In the genomic region with DNA sequence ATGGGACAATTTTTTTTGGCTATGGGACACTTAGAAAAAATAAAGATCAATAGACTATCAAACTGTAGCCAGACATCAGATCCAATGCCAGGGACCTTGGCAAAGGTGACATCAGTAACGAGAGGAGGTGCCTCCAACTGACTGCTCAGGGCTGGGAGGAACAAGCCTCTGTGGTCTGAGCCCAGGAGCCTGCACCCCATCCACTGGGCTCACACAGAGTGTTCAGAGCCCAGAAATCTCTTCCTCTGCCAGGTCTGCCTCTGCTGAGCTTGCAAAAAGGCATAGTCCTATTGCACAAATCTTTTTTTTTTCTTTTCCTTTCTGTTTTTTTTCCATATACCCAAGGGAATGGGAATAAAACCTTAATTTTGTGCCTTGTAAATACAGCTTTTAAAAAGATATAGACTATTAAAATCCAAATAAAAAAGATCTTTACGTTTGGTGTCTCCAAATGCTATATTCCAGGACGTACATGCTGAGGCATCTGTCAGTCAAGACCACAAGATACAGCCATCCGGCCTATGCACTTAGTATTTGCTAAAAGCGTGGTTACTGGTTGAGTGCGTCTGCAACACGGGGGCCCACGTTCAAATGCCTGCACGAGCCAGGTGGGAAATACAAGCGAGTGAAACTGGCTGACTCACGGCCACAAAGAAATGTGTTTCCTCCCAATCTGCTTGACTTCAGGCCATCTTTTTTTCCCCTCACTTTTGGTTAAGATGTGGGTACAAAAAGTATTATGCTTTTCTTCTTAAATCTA, we compare ENCODE assay signal across 8 cellular contexts. TPM values are rescaled to one million over a fixed set of nuclear protein-coding genes. Genes with fewer than 3 reads are reported as not detected.
DNase-seq lines count a peak whose midpoint lies in the region; ATAC-seq, FAIRE-seq and TF ChIP-seq lines count a peak whose summit lies in the region.

No MANE protein-coding gene starts in this region.

- H3K27ac ChIP-seq in tibial artery, result no peak overlapping the region

- no peaks in the 10 kb centered on the region for H3K4me1 ChIP-seq in tibial artery

- peak; percentile 46 for DNase-seq in GM12891 (ENCODE audit: insufficient read length, low spot score)
- peak; percentile 48 for DNase-seq in NK-92 (lab: John Stamatoyannopoulos, UW; ENCODE audit: unreplicated experiment)
- DNase-seq in activated T-cell treated with anti-CD3 and anti-CD28 coated beads for 4 hours, result peak; percentile 70
- DNase-seq in natural killer cell treated with Interleukin-12 subunit alpha and Interleukin-12 subunit beta and Interleukin-15 and Interleukin-18, amount 100 ng/mL, for 72 hours (ENCODE audit: low spot score), result no peak
- DNase-seq in tibial artery, result no peak
- no peak for DNase-seq in NCI-H2081 treated with DMSO at 0.1 percent for 48 hours (lab: John Stamatoyannopoulos, UW)
- DNase-seq in NCI-H446 treated with DMSO at 0.1 percent for 48 hours (lab: John Stamatoyannopoulos, UW), result no peak

- H3K4me1 Mint-ChIP-seq in natural killer cell treated with Interleukin-12 subunit alpha and Interleukin-12 subunit beta and Interleukin-15 and Interleukin-18, amount 100 ng/mL, for 72 hours (ENCODE audit: low read depth in 2 of 2), result peaks cover 25 to 50% of the 10 kb centered on the region in 2 donors

- peak overlapping the region; percentile 50 for H3K4me3 Mint-ChIP-seq in natural killer cell treated with Interleukin-12 subunit alpha and Interleukin-12 subunit beta and Interleukin-15 and Interleukin-18, amount 100 ng/mL, for 72 hours

- peaks cover 28 to 36% of the 10 kb centered on the region in 2 donors for H3K27me3 Mint-ChIP-seq in natural killer cell treated with Interleukin-12 subunit alpha and Interleukin-12 subunit beta and Interleukin-15 and Interleukin-18, amount 100 ng/mL, for 72 hours

- no peaks in the 10 kb centered on the region for H3K9me3 Mint-ChIP-seq in natural killer cell treated with Interleukin-12 subunit alpha and Interleukin-12 subunit beta and Interleukin-15 and Interleukin-18, amount 100 ng/mL, for 72 hours

- peak overlapping the region; percentile 1 to 47 for H3K27ac Mint-ChIP-seq in natural killer cell treated with Interleukin-12 subunit alpha and Interleukin-12 subunit beta and Interleukin-15 and Interleukin-18, amount 100 ng/mL, for 72 hours

- no peaks in the 10 kb centered on the region for H3K9me3 ChIP-seq in tibial artery

- no peaks in the 10 kb centered on the region for H3K36me3 ChIP-seq in tibial artery

- no peak for TF ChIP-seq CTCF in tibial artery (IDR thresholded peaks at IDR 0.05)

- FAIRE-seq in GM12891 (lab: Jason Lieb, UNC), result peak; percentile 99

- peak; percentile 84 for ATAC-seq in HG02623 (IDR thresholded peaks at IDR 0.05; ENCODE audit: unreplicated experiment)
- peak; percentile 90 to 97 for ATAC-seq in natural killer cell treated with Interleukin-12 subunit alpha and Interleukin-12 subunit beta and Interleukin-15 and Interleukin-18, amount 100 ng/mL, for 72 hours

- intact Hi-C loops in tibial artery (cut with DNase I; ENCODE audit: low total_unique reads), result no loop called here

- H3K36me3 Mint-ChIP-seq in natural killer cell treated with Interleukin-12 subunit alpha and Interleukin-12 subunit beta and Interleukin-15 and Interleukin-18, amount 100 ng/mL, for 72 hours, result peaks cover 6% of the 10 kb centered on the region

- H3K4me3 ChIP-seq in tibial artery, result no peak overlapping the region

- no peak for TF ChIP-seq POLR2A in GM12891 (IDR thresholded peaks at IDR 0.05; ENCODE audit: low read depth, low read length)

- no peaks in the 10 kb centered on the region for H3K27me3 ChIP-seq in tibial artery

TF ChIP-seq in GM12891, 5 proteins besides CTCF, POLR2A, EP300 and RAD21:
- TF ChIP-seq TAF1 (IDR thresholded peaks at IDR 0.05; ENCODE audit: low read depth, low read length) (no peak), POU2F2 (IDR thresholded peaks at IDR 0.05; ENCODE audit: low read depth, low read length) (peak; percentile 89), SPI1 (IDR thresholded peaks at IDR 0.05; ENCODE audit: low read depth, low read length) (0 out of 2 replicates have a peak, but pooled peaks have one; percentile 4), POLR2AphosphoS5 (IDR thresholded peaks at IDR 0.05; ENCODE audit: low read depth, low read length) (no peak), PAX5 (IDR thresholded peaks at IDR 0.05; ENCODE audit: insufficient read depth, low read length, severe bottlenecking) (peak; percentile 90)

RNA-seq across cellular contexts. Expression of a gene that starts 7.8 kb away (rescaled TPM):
- polyA plus RNA-seq in GM12891 (2012; ENCODE audit: low read depth, missing spikeins), result 3.8 TPM
- 100 to 1,000 TPM; 121 to 170 TPM for total RNA-seq in natural killer cell treated with Interleukin-12 subunit alpha and Interleukin-12 subunit beta and Interleukin-15 and Interleukin-18, amount 100 ng/mL, for 72 hours

Comparison
In these comparisons a context has a peak if more than half of its experiments do, and no peak if none do; other contexts are left out.
1. DNase-seq: peak in GM12891 (single experiment), NK-92 (single experiment) and activated T-cell treated with anti-CD3 and anti-CD28 coated beads for 4 hours (single experiment); none in natural killer cell treated with Interleukin-12 subunit alpha and Interleukin-12 subunit beta and Interleukin-15 and Interleukin-18, amount 100 ng/mL, for 72 hours (single experiment), tibial artery (0 of 2), NCI-H2081 treated with DMSO at 0.1 percent for 48 hours (single experiment) and NCI-H446 treated with DMSO at 0.1 percent for 48 hours (single experiment).